Comparison of ENCODE assay signal across 8 cellular contexts in the genomic region with DNA sequence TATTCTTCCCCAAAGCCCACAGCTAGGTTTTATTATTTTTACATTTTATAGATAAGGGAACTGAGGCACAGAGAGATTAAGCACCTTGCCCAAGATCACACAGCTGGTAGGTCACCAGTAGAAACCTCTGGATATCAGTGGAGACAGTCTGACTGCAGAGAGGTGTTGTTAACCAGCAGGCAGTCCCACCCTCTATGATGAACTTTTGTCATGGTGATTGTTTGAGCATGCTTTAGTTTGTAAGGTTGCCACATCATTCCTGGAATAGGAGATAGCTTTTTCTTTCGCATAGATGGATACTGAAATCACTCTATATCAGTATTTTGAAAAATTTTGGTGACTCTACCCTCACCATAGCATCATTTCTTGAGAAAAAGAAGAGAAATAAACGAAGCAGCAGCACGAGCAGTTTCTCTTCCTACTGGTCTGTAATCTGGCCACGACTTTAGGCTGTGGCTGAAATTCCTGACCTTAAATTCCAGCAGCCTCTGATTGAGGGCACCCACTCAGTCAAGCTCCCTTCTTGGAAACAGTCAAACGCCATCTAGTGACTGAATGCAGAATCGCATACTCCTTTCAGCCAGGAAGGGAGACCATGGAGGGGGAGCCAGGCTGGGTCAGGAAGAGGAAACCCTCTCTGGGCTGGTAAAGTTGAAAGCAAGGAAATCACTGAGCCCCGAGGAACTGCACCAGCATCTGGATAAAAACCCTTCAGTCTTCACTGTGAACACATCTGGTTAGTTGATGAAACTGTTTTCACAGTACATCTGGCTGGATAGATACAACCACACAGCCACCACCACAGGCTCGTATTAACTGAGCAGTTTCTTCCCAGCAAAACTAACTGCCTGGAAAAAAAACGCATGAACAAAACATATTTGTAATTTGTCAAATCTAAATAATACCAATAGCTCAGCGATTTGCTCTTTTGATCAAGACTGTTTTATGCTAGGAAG.
DNase-seq lines count a peak whose midpoint lies in the region; ATAC-seq and TF ChIP-seq lines count a peak whose summit lies in the region.

No MANE protein-coding gene starts in this region.

- ATAC-seq in GM21528 (IDR thresholded peaks at IDR 0.05; ENCODE audit: low FRiP score, unreplicated experiment) (peak; percentile 57), HG03439 (IDR thresholded peaks at IDR 0.05; ENCODE audit: unreplicated experiment) (no peak)
- ATAC-seq in activated CD8-positive, alpha-beta memory T cell treated with anti-CD3 and anti-CD28 coated beads, Interleukin-2, amount 10 ng/mL, durations not matched to agents 7 days and 5 days, result peak; percentile 66
- ATAC-seq in stimulated activated naive CD8-positive, alpha-beta T cell treated with anti-CD3 and anti-CD28 coated beads, Interleukin-15, Interleukin-2, amounts not matched to agents 100 U/mL and 50 U/mL, for 24 hours, result peak; percentile 72

- peaks cover 11% of the 10 kb centered on the region for H3K27me3 Mint-ChIP-seq in activated CD8-positive, alpha-beta memory T cell treated with anti-CD3 and anti-CD28 coated beads, Interleukin-2, amount 10 ng/mL, durations not matched to agents 7 days and 5 days

- no peaks in the 10 kb centered on the region for H3K36me3 Mint-ChIP-seq in activated CD8-positive, alpha-beta memory T cell treated with anti-CD3 and anti-CD28 coated beads, Interleukin-2, amount 10 ng/mL, durations not matched to agents 7 days and 5 days

- CTCF ChIA-PET in activated CD8-positive, alpha-beta memory T cell treated with anti-CD3 and anti-CD28 coated beads, Interleukin-2, amount 10 ng/mL, durations not matched to agents 7 days and 5 days (lab: Charles Lee), result interaction anchor here (0.6 to 2.9 kb wide), 34 partner anchors 8 to 718 kb away, joined by 3 to 16 read pairs (median 5); no protein-coding TSS in a partner anchor

- DNase-seq in AG20443 (ENCODE audit: low spot score) (peak; percentile 88), NCI-H82 (lab: John Stamatoyannopoulos, UW) (peak; percentile 80), epithelial cell of proximal tubule (ENCODE audit: low read depth) (no peak), myocyte (ENCODE audit: low read depth) (peak; percentile 46)
- DNase-seq in activated CD8-positive, alpha-beta memory T cell treated with anti-CD3 and anti-CD28 coated beads, Interleukin-2, amount 10 ng/mL, durations not matched to agents 7 days and 5 days, result peak; percentile 72
- DNase-seq in stimulated activated naive CD8-positive, alpha-beta T cell treated with anti-CD3 and anti-CD28 coated beads, Interleukin-15, Interleukin-2, amounts not matched to agents 100 U/mL and 50 U/mL, for 24 hours, result peak; percentile 69

- no peak overlapping the region for H3K4me3 ChIP-seq in epithelial cell of proximal tubule (ENCODE audit: low read depth, low read length)

- H3K4me1 Mint-ChIP-seq in activated CD8-positive, alpha-beta memory T cell treated with anti-CD3 and anti-CD28 coated beads, Interleukin-2, amount 10 ng/mL, durations not matched to agents 7 days and 5 days, result peaks cover 4% of the 10 kb centered on the region

- TF ChIP-seq CTCF in epithelial cell of proximal tubule (conservative IDR thresholded peaks at IDR 0.05; ENCODE audit: low read depth, low read length), result peak; percentile 57

- peaks cover 3% of the 10 kb centered on the region for H3K9me3 Mint-ChIP-seq in activated CD8-positive, alpha-beta memory T cell treated with anti-CD3 and anti-CD28 coated beads, Interleukin-2, amount 10 ng/mL, durations not matched to agents 7 days and 5 days (ENCODE audit: low read depth)

- no peak overlapping the region for H3K4me3 Mint-ChIP-seq in activated CD8-positive, alpha-beta memory T cell treated with anti-CD3 and anti-CD28 coated beads, Interleukin-2, amount 10 ng/mL, durations not matched to agents 7 days and 5 days

- H3K27ac Mint-ChIP-seq in activated CD8-positive, alpha-beta memory T cell treated with anti-CD3 and anti-CD28 coated beads, Interleukin-2, amount 10 ng/mL, durations not matched to agents 7 days and 5 days, result no peak overlapping the region
